9 cellular contexts compared by ENCODE assay signal in genomic region chr21:25283720-25284119, GRCh38.
DNase-seq lines count a peak whose midpoint lies in the region; ATAC-seq and TF ChIP-seq lines count a peak whose summit lies in the region.
"Had no signal": no experiment of that assay in that cellular context is flagged by ENCODE, and none has a peak within 500 bp of the region (broad histone marks: within the 10 kb centered on the region; RNA-seq: fewer than 3 reads in every experiment).

No MANE protein-coding gene starts in this region.

- 61 to 69% methylated on average over 4 to 6 of the region's 6 CpGs for WGBS in endodermal cell (ENCODE audit: insufficient coverage in 1 of 2, insufficient read length in 1 of 2), 2 experiments
- WGBS in lower leg skin, 2 donors: 70 to 76% methylated on average over 6 of the region's 6 CpGs

- H3K9me3 ChIP-seq in endodermal cell (ENCODE audit: control insufficient read depth, low read length): no peaks in the 10 kb centered on the region
- H3K9me3 ChIP-seq: Peyer's patch had no signal

- H3K4me3 Mint-ChIP-seq in activated T-cell treated with anti-CD3 and anti-CD28 coated beads, Interleukin-2, amount 50 U/mL, for 72 hours: no peak overlapping the region
- no peak overlapping the region for H3K4me3 Mint-ChIP-seq in activated T-cell treated with anti-CD3 and anti-CD28 coated beads, Interleukin-2, amount 50 U/mL, for 24 hours
- no peak overlapping the region for H3K4me3 Mint-ChIP-seq in endodermal cell
- no peak overlapping the region for H3K4me3 Mint-ChIP-seq in stimulated activated naive B cell treated with anti-CD40 and anti-IgM and Interleukin-4, amounts not matched to agents 10 μg/mL and 1 μg/mL and 100 μg/mL, for 72 hours

- H3K27me3 Mint-ChIP-seq in activated T-cell treated with anti-CD3 and anti-CD28 coated beads, Interleukin-2, amount 50 U/mL, for 72 hours (ENCODE audit: low read depth): peaks cover 27% of the 10 kb centered on the region
- peaks cover 5% of the 10 kb centered on the region for H3K27me3 Mint-ChIP-seq in activated T-cell treated with anti-CD3 and anti-CD28 coated beads, Interleukin-2, amount 50 U/mL, for 24 hours
- peaks cover 2% of the 10 kb centered on the region for H3K27me3 Mint-ChIP-seq in endodermal cell (ENCODE audit: insufficient read depth)
- H3K27me3 Mint-ChIP-seq in stimulated activated naive B cell treated with anti-CD40 and anti-IgM and Interleukin-4, amounts not matched to agents 10 μg/mL and 1 μg/mL and 100 μg/mL, for 72 hours: no peaks in the 10 kb centered on the region

- H3K4me1 Mint-ChIP-seq in activated T-cell treated with anti-CD3 and anti-CD28 coated beads, Interleukin-2, amount 50 U/mL, for 72 hours (ENCODE audit: low read depth): no peaks in the 10 kb centered on the region
- H3K4me1 Mint-ChIP-seq in activated T-cell treated with anti-CD3 and anti-CD28 coated beads, Interleukin-2, amount 50 U/mL, for 24 hours (ENCODE audit: low read depth): peaks cover 1% of the 10 kb centered on the region
- peaks cover 30% of the 10 kb centered on the region for H3K4me1 Mint-ChIP-seq in endodermal cell
- H3K4me1 Mint-ChIP-seq in stimulated activated naive B cell treated with anti-CD40 and anti-IgM and Interleukin-4, amounts not matched to agents 10 μg/mL and 1 μg/mL and 100 μg/mL, for 72 hours: peaks cover 11 to 12% of the 10 kb centered on the region in 2 donors

- H3K27ac Mint-ChIP-seq in activated T-cell treated with anti-CD3 and anti-CD28 coated beads, Interleukin-2, amount 50 U/mL, for 72 hours: no peak overlapping the region
- H3K27ac Mint-ChIP-seq in activated T-cell treated with anti-CD3 and anti-CD28 coated beads, Interleukin-2, amount 50 U/mL, for 24 hours: no peak overlapping the region
- H3K27ac Mint-ChIP-seq in endodermal cell: no peak overlapping the region
- no peak overlapping the region for H3K27ac Mint-ChIP-seq in stimulated activated naive B cell treated with anti-CD40 and anti-IgM and Interleukin-4, amounts not matched to agents 10 μg/mL and 1 μg/mL and 100 μg/mL, for 72 hours

- TF ChIP-seq CTCF in endodermal cell (conservative IDR thresholded peaks at IDR 0.05): peak; percentile 77
- no peak for TF ChIP-seq CTCF in lower leg skin (IDR thresholded peaks at IDR 0.05)

- ATAC-seq in activated T-cell treated with anti-CD3 and anti-CD28 coated beads, Interleukin-2, amount 50 U/mL, for 72 hours (replicated peaks in 1 of 2): peak in 1 of 2 donors; percentile 32
- ATAC-seq in stimulated activated naive B cell treated with anti-CD40 and anti-IgM and Interleukin-4, amounts not matched to agents 10 μg/mL and 1 μg/mL and 100 μg/mL, for 72 hours (replicated peaks): peak; percentile 57 to 64
- no peak for ATAC-seq in HG02678 (IDR thresholded peaks at IDR 0.05; ENCODE audit: unreplicated experiment)

- H3K9me3 Mint-ChIP-seq in activated T-cell treated with anti-CD3 and anti-CD28 coated beads, Interleukin-2, amount 50 U/mL, for 72 hours: no peaks in the 10 kb centered on the region
- no peaks in the 10 kb centered on the region for H3K9me3 Mint-ChIP-seq in activated T-cell treated with anti-CD3 and anti-CD28 coated beads, Interleukin-2, amount 50 U/mL, for 24 hours
- H3K9me3 Mint-ChIP-seq in endodermal cell: no peaks in the 10 kb centered on the region
- peaks cover 2 to 4% of the 10 kb centered on the region in 2 donors for H3K9me3 Mint-ChIP-seq in stimulated activated naive B cell treated with anti-CD40 and anti-IgM and Interleukin-4, amounts not matched to agents 10 μg/mL and 1 μg/mL and 100 μg/mL, for 72 hours

- TF ChIP-seq POLR2A in lower leg skin (IDR thresholded peaks at IDR 0.05): no peak

- no peaks in the 10 kb centered on the region for H3K36me3 ChIP-seq in endodermal cell (ENCODE audit: control insufficient read depth, insufficient read depth, low read length)
- H3K36me3 ChIP-seq: Peyer's patch had no signal

- intact Hi-C loops in lower leg skin (cut with DNase I; ENCODE audit: low total_unique reads): no loop called here

- no peak overlapping the region for H3K4me3 ChIP-seq in endodermal cell (ENCODE audit: low read length)
- H3K4me3 ChIP-seq in lower leg skin (ENCODE audit: low read depth, poor library complexity, severe bottlenecking): no peak overlapping the region
- H3K4me3 ChIP-seq: Peyer's patch had no signal

- no peak overlapping the region for H3K9ac ChIP-seq in endodermal cell (ENCODE audit: extremely low read depth, low read length, poor library complexity, severe bottlenecking)

- no peaks in the 10 kb centered on the region for H3K36me3 Mint-ChIP-seq in activated T-cell treated with anti-CD3 and anti-CD28 coated beads, Interleukin-2, amount 50 U/mL, for 72 hours (ENCODE audit: insufficient read depth in 2 of 2)
- H3K36me3 Mint-ChIP-seq in activated T-cell treated with anti-CD3 and anti-CD28 coated beads, Interleukin-2, amount 50 U/mL, for 24 hours (ENCODE audit: low read depth): no peaks in the 10 kb centered on the region
- no peaks in the 10 kb centered on the region for H3K36me3 Mint-ChIP-seq in endodermal cell (ENCODE audit: low read depth)
- H3K36me3 Mint-ChIP-seq in stimulated activated naive B cell treated with anti-CD40 and anti-IgM and Interleukin-4, amounts not matched to agents 10 μg/mL and 1 μg/mL and 100 μg/mL, for 72 hours: peaks cover 3 to 22% of the 10 kb centered on the region in 2 donors

- no peak overlapping the region for H3K27ac ChIP-seq in endodermal cell (ENCODE audit: low read depth, low read length)
- H3K27ac ChIP-seq: Peyer's patch had no signal

- peak; percentile 2 to 7 for DNase-seq in activated T-cell treated with anti-CD3 and anti-CD28 coated beads, Interleukin-2, amount 50 U/mL, for 72 hours
- no peak for DNase-seq in activated T-cell treated with anti-CD3 and anti-CD28 coated beads, Interleukin-2, amount 50 U/mL, for 24 hours
- peak; percentile 49 for DNase-seq in MV-4-11 (lab: John Stamatoyannopoulos, UW)
- peak; percentile 49 for DNase-seq in endodermal cell
- no peak for DNase-seq in stimulated activated naive B cell treated with anti-CD40 and anti-IgM and Interleukin-4, amounts not matched to agents 10 μg/mL and 1 μg/mL and 100 μg/mL, for 72 hours
- no peak for DNase-seq in GM19238 (ENCODE audit: insufficient read length, low spot score)
- DNase-seq in lower leg skin (ENCODE audit: low spot score in 2 of 2): no peak
- DNase-seq: Peyer's patch had no signal

- H3K4me1 ChIP-seq in endodermal cell (ENCODE audit: control insufficient read depth, insufficient read depth, low read length): peaks cover 21% of the 10 kb centered on the region
- H3K4me1 ChIP-seq: Peyer's patch had no signal

- no peaks in the 10 kb centered on the region for H3K27me3 ChIP-seq in endodermal cell (ENCODE audit: control insufficient read depth, insufficient read depth, low read length, poor library complexity, severe bottlenecking)
- H3K27me3 ChIP-seq: Peyer's patch had no signal

Comparison
In these comparisons a context has a peak if more than half of its experiments do, and no peak if none do; other contexts are left out.
1. DNase-seq: peak in activated T-cell treated with anti-CD3 and anti-CD28 coated beads, Interleukin-2, amount 50 U/mL, for 72 hours (2 of 2), MV-4-11 (single experiment) and endodermal cell (single experiment); none in activated T-cell treated with anti-CD3 and anti-CD28 coated beads, Interleukin-2, amount 50 U/mL, for 24 hours (single experiment), stimulated activated naive B cell treated with anti-CD40 and anti-IgM and Interleukin-4, amounts not matched to agents 10 μg/mL and 1 μg/mL and 100 μg/mL, for 72 hours (single experiment), GM19238 (single experiment) and lower leg skin (0 of 2).